1 cellular context compared by ENCODE assay signal in the genomic region with DNA sequence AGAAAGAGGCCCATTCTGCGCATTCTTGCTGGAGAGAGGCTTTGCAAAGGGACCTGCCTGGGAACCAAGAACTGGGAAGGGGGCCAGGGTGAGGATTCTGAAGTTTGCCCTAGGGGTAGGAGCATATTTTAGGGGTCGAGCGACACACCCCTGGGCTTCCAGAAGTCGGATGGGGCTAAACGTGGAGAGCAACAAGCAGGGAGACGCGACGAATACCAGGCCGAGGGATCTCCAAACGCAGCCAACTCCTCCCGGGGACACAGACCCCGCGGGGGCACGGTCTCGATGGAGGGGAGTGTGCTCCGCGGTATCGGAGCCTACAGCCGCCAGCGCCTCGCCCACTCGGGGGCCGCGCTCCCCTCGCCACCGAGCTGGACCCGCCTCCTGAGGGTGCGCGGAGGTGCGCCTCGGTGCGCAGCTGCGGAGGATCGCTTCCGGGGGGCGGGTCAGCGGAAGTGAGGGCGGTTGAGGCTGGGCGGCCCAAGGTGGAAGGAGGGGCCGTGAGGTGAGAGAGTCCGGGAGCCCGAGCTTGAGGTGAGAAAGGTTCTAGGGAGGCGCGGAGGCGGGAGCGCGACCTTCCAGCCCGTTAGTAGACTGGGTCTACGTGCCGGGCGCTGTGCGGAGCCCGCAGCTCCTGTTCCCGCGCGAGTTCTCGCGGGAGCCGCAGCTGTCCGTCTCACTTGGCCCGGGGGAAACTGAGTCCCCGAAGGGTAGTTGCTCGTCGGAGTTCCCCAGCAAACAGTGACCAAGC.
A peak's percentile ranks its signal among the peaks of the same experiment; 100 is the strongest.
TF ChIP-seq lines count a peak whose summit lies in the region.

A gene (plus strand): TSS at position 459 of the 751 bp plus-strand sequence. CDS start 3,151 bp downstream, outside the sequence.

TF ChIP-seq in K562, 482 proteins besides CTCF, POLR2A, EP300 and RAD21 (continued from another document and continues in another):
- TF ChIP-seq, protein P1, sequence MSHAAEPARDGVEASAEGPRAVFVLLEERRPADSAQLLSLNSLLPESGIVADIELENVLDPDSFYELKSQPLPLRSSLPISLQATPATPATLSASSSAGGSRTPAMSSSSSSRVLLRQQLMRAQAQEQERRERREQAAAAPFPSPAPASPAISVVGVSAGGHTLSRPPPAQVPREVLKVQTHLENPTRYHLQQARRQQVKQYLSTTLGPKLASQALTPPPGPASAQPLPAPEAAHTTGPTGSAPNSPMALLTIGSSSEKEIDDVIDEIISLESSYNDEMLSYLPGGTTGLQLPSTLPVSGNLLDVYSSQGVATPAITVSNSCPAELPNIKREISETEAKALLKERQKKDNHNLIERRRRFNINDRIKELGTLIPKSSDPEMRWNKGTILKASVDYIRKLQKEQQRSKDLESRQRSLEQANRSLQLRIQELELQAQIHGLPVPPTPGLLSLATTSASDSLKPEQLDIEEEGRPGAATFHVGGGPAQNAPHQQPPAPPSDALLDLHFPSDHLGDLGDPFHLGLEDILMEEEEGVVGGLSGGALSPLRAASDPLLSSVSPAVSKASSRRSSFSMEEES (CRISPR knock-in tag; IDR thresholded peaks at IDR 0.05) = no peak
- TF ChIP-seq CHD4 (IDR thresholded peaks at IDR 0.05; ENCODE audit: insufficient read depth, insufficient replicate concordance, low read depth, low read length, poor library complexity, severe bottlenecking) = no peak
- no peak for TF ChIP-seq ZNF133 (CRISPR knock-in tag; IDR thresholded peaks at IDR 0.05)
- TF ChIP-seq, protein P2, sequence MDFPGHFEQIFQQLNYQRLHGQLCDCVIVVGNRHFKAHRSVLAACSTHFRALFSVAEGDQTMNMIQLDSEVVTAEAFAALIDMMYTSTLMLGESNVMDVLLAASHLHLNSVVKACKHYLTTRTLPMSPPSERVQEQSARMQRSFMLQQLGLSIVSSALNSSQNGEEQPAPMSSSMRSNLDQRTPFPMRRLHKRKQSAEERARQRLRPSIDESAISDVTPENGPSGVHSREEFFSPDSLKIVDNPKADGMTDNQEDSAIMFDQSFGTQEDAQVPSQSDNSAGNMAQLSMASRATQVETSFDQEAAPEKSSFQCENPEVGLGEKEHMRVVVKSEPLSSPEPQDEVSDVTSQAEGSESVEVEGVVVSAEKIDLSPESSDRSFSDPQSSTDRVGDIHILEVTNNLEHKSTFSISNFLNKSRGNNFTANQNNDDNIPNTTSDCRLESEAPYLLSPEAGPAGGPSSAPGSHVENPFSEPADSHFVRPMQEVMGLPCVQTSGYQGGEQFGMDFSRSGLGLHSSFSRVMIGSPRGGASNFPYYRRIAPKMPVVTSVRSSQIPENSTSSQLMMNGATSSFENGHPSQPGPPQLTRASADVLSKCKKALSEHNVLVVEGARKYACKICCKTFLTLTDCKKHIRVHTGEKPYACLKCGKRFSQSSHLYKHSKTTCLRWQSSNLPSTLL (IDR thresholded peaks at IDR 0.05) = no peak
- TF ChIP-seq ZSCAN29 (IDR thresholded peaks at IDR 0.05) = no peak
- TF ChIP-seq KLF16 (IDR thresholded peaks at IDR 0.05) = no peak
- TF ChIP-seq, protein P3, sequence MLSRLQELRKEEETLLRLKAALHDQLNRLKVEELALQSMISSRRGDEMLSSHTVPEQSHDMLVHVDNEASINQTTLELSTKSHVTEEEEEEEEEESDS (CRISPR knock-in tag; IDR thresholded peaks at IDR 0.05) = no peak
- TF ChIP-seq FOXJ3 (CRISPR knock-in tag; IDR thresholded peaks at IDR 0.05) = 0 out of 2 replicates have a peak, but pooled peaks have one; percentile 48
- no peak for TF ChIP-seq ZNF717 (CRISPR knock-in tag; IDR thresholded peaks at IDR 0.05)
- TF ChIP-seq ZNF75A (CRISPR knock-in tag; IDR thresholded peaks at IDR 0.05) = no peak
- peak; percentile 51; the same call in 1 of the 2 replicates for TF ChIP-seq MBD2 (IDR thresholded peaks at IDR 0.05; ENCODE audit: borderline replicate concordance, low read depth)
- no peak for TF ChIP-seq ZNF253 (CRISPR knock-in tag; conservative IDR thresholded peaks at IDR 0.05)
- no peak for TF ChIP-seq ZNF778 (CRISPR knock-in tag; IDR thresholded peaks at IDR 0.05)
- TF ChIP-seq, protein P4, sequence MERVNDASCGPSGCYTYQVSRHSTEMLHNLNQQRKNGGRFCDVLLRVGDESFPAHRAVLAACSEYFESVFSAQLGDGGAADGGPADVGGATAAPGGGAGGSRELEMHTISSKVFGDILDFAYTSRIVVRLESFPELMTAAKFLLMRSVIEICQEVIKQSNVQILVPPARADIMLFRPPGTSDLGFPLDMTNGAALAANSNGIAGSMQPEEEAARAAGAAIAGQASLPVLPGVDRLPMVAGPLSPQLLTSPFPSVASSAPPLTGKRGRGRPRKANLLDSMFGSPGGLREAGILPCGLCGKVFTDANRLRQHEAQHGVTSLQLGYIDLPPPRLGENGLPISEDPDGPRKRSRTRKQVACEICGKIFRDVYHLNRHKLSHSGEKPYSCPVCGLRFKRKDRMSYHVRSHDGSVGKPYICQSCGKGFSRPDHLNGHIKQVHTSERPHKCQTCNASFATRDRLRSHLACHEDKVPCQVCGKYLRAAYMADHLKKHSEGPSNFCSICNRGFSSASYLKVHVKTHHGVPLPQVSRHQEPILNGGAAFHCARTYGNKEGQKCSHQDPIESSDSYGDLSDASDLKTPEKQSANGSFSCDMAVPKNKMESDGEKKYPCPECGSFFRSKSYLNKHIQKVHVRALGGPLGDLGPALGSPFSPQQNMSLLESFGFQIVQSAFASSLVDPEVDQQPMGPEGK (CRISPR knock-in tag; IDR thresholded peaks at IDR 0.05; ENCODE audit: borderline replicate concordance) = no peak
- peak; percentile 92 for TF ChIP-seq RBBP5 (IDR thresholded peaks at IDR 0.05; ENCODE audit: borderline replicate concordance, insufficient read depth, low read length, poor library complexity, severe bottlenecking)
- no peak for TF ChIP-seq ZNF699 (CRISPR knock-in tag; IDR thresholded peaks at IDR 0.05; ENCODE audit: insufficient replicate concordance)
- no peak for TF ChIP-seq CBX5 (IDR thresholded peaks at IDR 0.05; ENCODE audit: borderline replicate concordance, low read depth)
- no peak for TF ChIP-seq NFATC3 (IDR thresholded peaks at IDR 0.05)
- no peak for TF ChIP-seq TCF7L2 (IDR thresholded peaks at IDR 0.05; ENCODE audit: low read depth, low read length)
- no peak for TF ChIP-seq ZNF695 (CRISPR knock-in tag; IDR thresholded peaks at IDR 0.05)
- TF ChIP-seq, protein P5, sequence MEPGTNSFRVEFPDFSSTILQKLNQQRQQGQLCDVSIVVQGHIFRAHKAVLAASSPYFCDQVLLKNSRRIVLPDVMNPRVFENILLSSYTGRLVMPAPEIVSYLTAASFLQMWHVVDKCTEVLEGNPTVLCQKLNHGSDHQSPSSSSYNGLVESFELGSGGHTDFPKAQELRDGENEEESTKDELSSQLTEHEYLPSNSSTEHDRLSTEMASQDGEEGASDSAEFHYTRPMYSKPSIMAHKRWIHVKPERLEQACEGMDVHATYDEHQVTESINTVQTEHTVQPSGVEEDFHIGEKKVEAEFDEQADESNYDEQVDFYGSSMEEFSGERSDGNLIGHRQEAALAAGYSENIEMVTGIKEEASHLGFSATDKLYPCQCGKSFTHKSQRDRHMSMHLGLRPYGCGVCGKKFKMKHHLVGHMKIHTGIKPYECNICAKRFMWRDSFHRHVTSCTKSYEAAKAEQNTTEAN (CRISPR knock-in tag; IDR thresholded peaks at IDR 0.05) = no peak
- no peak for TF ChIP-seq ZNF77 (CRISPR knock-in tag; IDR thresholded peaks at IDR 0.05)
- no peak for TF ChIP-seq MEF2D (tag; conservative IDR thresholded peaks at IDR 0.05; ENCODE audit: low read depth)
- peak; percentile 25; the same call in 1 of the 2 replicates for TF ChIP-seq BRD4 (IDR thresholded peaks at IDR 0.05)
- TF ChIP-seq, protein P6, sequence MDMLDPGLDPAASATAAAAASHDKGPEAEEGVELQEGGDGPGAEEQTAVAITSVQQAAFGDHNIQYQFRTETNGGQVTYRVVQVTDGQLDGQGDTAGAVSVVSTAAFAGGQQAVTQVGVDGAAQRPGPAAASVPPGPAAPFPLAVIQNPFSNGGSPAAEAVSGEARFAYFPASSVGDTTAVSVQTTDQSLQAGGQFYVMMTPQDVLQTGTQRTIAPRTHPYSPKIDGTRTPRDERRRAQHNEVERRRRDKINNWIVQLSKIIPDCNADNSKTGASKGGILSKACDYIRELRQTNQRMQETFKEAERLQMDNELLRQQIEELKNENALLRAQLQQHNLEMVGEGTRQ (CRISPR knock-in tag; IDR thresholded peaks at IDR 0.05) = no peak
- TF ChIP-seq ZNF146 (CRISPR knock-in tag; IDR thresholded peaks at IDR 0.05; ENCODE audit: unreplicated experiment) = no peak
- no peak for TF ChIP-seq NELFE (IDR thresholded peaks at IDR 0.05; ENCODE audit: insufficient read depth, insufficient read length)
- TF ChIP-seq ZFP1 (CRISPR knock-in tag; IDR thresholded peaks at IDR 0.05) = no peak
- no peak for TF ChIP-seq ZNF586 (CRISPR knock-in tag; conservative IDR thresholded peaks at IDR 0.05)
- no peak; the same call in 1 of the 2 replicates for TF ChIP-seq ZNF239 (CRISPR knock-in tag; IDR thresholded peaks at IDR 0.05)
- TF ChIP-seq RFX7 (CRISPR knock-in tag; IDR thresholded peaks at IDR 0.05) = no peak
- TF ChIP-seq NR2C1 (IDR thresholded peaks at IDR 0.05) = peak; percentile 96
- peak; percentile 96 for TF ChIP-seq NR2C1 (tag; IDR thresholded peaks at IDR 0.05)
- TF ChIP-seq POLR2AphosphoS5 (IDR thresholded peaks at IDR 0.05; ENCODE audit: control insufficient read depth, insufficient read depth, low read depth, low read length) = peak; percentile 87
- TF ChIP-seq TSC22D4 (tag; IDR thresholded peaks at IDR 0.05) = no peak
- TF ChIP-seq, protein P7, sequence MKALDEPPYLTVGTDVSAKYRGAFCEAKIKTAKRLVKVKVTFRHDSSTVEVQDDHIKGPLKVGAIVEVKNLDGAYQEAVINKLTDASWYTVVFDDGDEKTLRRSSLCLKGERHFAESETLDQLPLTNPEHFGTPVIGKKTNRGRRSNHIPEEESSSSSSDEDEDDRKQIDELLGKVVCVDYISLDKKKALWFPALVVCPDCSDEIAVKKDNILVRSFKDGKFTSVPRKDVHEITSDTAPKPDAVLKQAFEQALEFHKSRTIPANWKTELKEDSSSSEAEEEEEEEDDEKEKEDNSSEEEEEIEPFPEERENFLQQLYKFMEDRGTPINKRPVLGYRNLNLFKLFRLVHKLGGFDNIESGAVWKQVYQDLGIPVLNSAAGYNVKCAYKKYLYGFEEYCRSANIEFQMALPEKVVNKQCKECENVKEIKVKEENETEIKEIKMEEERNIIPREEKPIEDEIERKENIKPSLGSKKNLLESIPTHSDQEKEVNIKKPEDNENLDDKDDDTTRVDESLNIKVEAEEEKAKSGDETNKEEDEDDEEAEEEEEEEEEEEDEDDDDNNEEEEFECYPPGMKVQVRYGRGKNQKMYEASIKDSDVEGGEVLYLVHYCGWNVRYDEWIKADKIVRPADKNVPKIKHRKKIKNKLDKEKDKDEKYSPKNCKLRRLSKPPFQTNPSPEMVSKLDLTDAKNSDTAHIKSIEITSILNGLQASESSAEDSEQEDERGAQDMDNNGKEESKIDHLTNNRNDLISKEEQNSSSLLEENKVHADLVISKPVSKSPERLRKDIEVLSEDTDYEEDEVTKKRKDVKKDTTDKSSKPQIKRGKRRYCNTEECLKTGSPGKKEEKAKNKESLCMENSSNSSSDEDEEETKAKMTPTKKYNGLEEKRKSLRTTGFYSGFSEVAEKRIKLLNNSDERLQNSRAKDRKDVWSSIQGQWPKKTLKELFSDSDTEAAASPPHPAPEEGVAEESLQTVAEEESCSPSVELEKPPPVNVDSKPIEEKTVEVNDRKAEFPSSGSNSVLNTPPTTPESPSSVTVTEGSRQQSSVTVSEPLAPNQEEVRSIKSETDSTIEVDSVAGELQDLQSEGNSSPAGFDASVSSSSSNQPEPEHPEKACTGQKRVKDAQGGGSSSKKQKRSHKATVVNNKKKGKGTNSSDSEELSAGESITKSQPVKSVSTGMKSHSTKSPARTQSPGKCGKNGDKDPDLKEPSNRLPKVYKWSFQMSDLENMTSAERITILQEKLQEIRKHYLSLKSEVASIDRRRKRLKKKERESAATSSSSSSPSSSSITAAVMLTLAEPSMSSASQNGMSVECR (CRISPR knock-in tag; IDR thresholded peaks at IDR 0.05) = peak; percentile 97
- no peak for TF ChIP-seq POLR3A (IDR thresholded peaks at IDR 0.05; ENCODE audit: borderline replicate concordance, extremely low read depth, insufficient read depth, insufficient read length)
- 0 out of 4 replicates have a peak, but pooled peaks of 1 of the 2 experiments have one; percentile 0 for TF ChIP-seq ARNT (IDR thresholded peaks at IDR 0.05)
- TF ChIP-seq, protein P8, sequence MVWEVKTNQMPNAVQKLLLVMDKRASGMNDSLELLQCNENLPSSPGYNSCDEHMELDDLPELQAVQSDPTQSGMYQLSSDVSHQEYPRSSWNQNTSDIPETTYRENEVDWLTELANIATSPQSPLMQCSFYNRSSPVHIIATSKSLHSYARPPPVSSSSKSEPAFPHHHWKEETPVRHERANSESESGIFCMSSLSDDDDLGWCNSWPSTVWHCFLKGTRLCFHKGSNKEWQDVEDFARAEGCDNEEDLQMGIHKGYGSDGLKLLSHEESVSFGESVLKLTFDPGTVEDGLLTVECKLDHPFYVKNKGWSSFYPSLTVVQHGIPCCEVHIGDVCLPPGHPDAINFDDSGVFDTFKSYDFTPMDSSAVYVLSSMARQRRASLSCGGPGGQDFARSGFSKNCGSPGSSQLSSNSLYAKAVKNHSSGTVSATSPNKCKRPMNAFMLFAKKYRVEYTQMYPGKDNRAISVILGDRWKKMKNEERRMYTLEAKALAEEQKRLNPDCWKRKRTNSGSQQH (CRISPR knock-in tag; IDR thresholded peaks at IDR 0.05) = no peak
- no peak for TF ChIP-seq ZBED1 (IDR thresholded peaks at IDR 0.05)
- no peak for TF ChIP-seq KLF6 (CRISPR knock-in tag; IDR thresholded peaks at IDR 0.05; ENCODE audit: borderline replicate concordance)
- TF ChIP-seq ELF4 (CRISPR knock-in tag; IDR thresholded peaks at IDR 0.05) = peak; percentile 58; the same call in 1 of the 2 replicates
- TF ChIP-seq, protein P9, sequence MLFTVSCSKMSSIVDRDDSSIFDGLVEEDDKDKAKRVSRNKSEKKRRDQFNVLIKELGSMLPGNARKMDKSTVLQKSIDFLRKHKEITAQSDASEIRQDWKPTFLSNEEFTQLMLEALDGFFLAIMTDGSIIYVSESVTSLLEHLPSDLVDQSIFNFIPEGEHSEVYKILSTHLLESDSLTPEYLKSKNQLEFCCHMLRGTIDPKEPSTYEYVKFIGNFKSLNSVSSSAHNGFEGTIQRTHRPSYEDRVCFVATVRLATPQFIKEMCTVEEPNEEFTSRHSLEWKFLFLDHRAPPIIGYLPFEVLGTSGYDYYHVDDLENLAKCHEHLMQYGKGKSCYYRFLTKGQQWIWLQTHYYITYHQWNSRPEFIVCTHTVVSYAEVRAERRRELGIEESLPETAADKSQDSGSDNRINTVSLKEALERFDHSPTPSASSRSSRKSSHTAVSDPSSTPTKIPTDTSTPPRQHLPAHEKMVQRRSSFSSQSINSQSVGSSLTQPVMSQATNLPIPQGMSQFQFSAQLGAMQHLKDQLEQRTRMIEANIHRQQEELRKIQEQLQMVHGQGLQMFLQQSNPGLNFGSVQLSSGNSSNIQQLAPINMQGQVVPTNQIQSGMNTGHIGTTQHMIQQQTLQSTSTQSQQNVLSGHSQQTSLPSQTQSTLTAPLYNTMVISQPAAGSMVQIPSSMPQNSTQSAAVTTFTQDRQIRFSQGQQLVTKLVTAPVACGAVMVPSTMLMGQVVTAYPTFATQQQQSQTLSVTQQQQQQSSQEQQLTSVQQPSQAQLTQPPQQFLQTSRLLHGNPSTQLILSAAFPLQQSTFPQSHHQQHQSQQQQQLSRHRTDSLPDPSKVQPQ (CRISPR knock-in tag; IDR thresholded peaks at IDR 0.05; ENCODE audit: borderline replicate concordance) = no peak
- TF ChIP-seq ZNF766 (CRISPR knock-in tag; conservative IDR thresholded peaks at IDR 0.05) = no peak
